In genomic region chr6:101597711-101598110, GRCh38 we compare ENCODE assay signal across 16 cellular contexts.
DNase-seq lines count a peak whose midpoint lies in the region; ATAC-seq, FAIRE-seq and TF ChIP-seq lines count a peak whose summit lies in the region.
"Had no signal": no experiment of that assay in that cellular context is flagged by ENCODE, and none has a peak within 500 bp of the region (broad histone marks: within the 10 kb centered on the region; RNA-seq: fewer than 3 reads in every experiment).

No MANE protein-coding gene starts in this region.

- no peaks in the 10 kb centered on the region for H3K4me1 ChIP-seq in small intestine (ENCODE audit: control insufficient read depth in 2 of 2, insufficient read depth in 1 of 2, low read depth in 1 of 2, low read length in 1 of 2)

- FAIRE-seq in small intestine (lab: Jason Lieb, UNC): no peak

- POLR2A ChIA-PET in AG04449 (lab: Yijun Ruan, JAX): no interaction called here

- 56 to 78% (median 66%) methylated on average over 4 of the region's 4 CpGs for WGBS in small intestine, 3 donors

- H3K4me3 Mint-ChIP-seq in HFFc6: peak overlapping the region; percentile 18; the same call in 1 of the 2 replicates
- H3K4me3 Mint-ChIP-seq: activated CD4-positive, alpha-beta memory T cell treated with anti-CD3 and anti-CD28 coated beads for 36 hours had no signal

- peak; percentile 16 for DNase-seq in AG04449 (ENCODE audit: low read depth, low spot score)
- DNase-seq in HFFc6: peak; percentile 66
- DNase-seq in astrocyte of the hippocampus (ENCODE audit: low read depth, low spot score): peak; percentile 81
- peak; percentile 16 for DNase-seq in iPS-NIHi7 (ENCODE audit: extremely low spot score)
- DNase-seq in NAMALWA (ENCODE audit: low spot score): no peak
- DNase-seq in HuH-7.5 (ENCODE audit: low spot score): no peak
- no peak for DNase-seq in small intestine
- DNase-seq: ACHN; activated CD4-positive, alpha-beta memory T cell treated with anti-CD3 and anti-CD28 coated beads for 36 hours; activated naive CD4-positive, alpha-beta T cell treated with Interleukin-2 at 50 U/mL for 16 hours; DMS79 treated with DMSO at 0.1 percent for 48 hours; NCI-H2171; stimulated activated CD8-positive, alpha-beta memory T cell treated with anti-CD3 and anti-CD28 coated beads, Interleukin-4, amount 100 ng/mL, for 48 hours had no signal

- no peaks in the 10 kb centered on the region for H3K9me3 Mint-ChIP-seq in HFFc6
- H3K9me3 Mint-ChIP-seq: activated CD4-positive, alpha-beta memory T cell treated with anti-CD3 and anti-CD28 coated beads for 36 hours had no signal

- 0 out of 2 replicates have a peak, but pooled peaks cover 4% of the 10 kb centered on the region for H3K36me3 Mint-ChIP-seq in HFFc6 (ENCODE audit: low read depth)
- H3K36me3 Mint-ChIP-seq: activated CD4-positive, alpha-beta memory T cell treated with anti-CD3 and anti-CD28 coated beads for 36 hours had no signal

- no peaks in the 10 kb centered on the region for H3K9me3 ChIP-seq in small intestine (ENCODE audit: control insufficient read depth, low read depth)
- H3K9me3 ChIP-seq: neutrophil had no signal

- H3K27me3 Mint-ChIP-seq in HFFc6 (ENCODE audit: insufficient read depth): no peaks in the 10 kb centered on the region; the same call in 1 of the 2 replicates
- H3K27me3 Mint-ChIP-seq: activated CD4-positive, alpha-beta memory T cell treated with anti-CD3 and anti-CD28 coated beads for 36 hours had no signal

- no peaks in the 10 kb centered on the region for H3K27me3 ChIP-seq in small intestine (ENCODE audit: control insufficient read depth in 2 of 2, insufficient read depth in 2 of 2, low read length in 2 of 2)
- H3K27me3 ChIP-seq: neutrophil had no signal

- H3K4me3 ChIP-seq in AG04449 (ENCODE audit: low read depth, low read length) (no peak overlapping the region), small intestine (ENCODE audit: low read depth in 1 of 2, low read length in 2 of 2) (no peak overlapping the region)

- peak overlapping the region; percentile 51 for H3K27ac Mint-ChIP-seq in HFFc6
- H3K27ac Mint-ChIP-seq: activated CD4-positive, alpha-beta memory T cell treated with anti-CD3 and anti-CD28 coated beads for 36 hours had no signal

- no peak for ATAC-seq in HG02571 (IDR thresholded peaks at IDR 0.05; ENCODE audit: unreplicated experiment)
- ATAC-seq: left lobe of liver had no signal

- no peak overlapping the region for H3K27ac ChIP-seq in small intestine (ENCODE audit: low read depth in 1 of 2, low read length in 1 of 2)
- H3K27ac ChIP-seq: neutrophil had no signal

- TF ChIP-seq CTCF in AG04449 (IDR thresholded peaks at IDR 0.05; ENCODE audit: insufficient read depth, low read length, missing control alignments): no peak
- TF ChIP-seq CTCF in HFFc6 (IDR thresholded peaks at IDR 0.05): no peak

- H3K36me3 ChIP-seq in small intestine (ENCODE audit: control insufficient read depth in 2 of 2, insufficient read depth in 2 of 2, low read length in 2 of 2): no peaks in the 10 kb centered on the region
- H3K36me3 ChIP-seq: neutrophil had no signal

- peaks cover 24% of the 10 kb centered on the region for H3K4me1 Mint-ChIP-seq in HFFc6 (ENCODE audit: low read depth)

- CTCF ChIA-PET in AG04449 (lab: Yijun Ruan, JAX): no interaction called here

Comparison
In these comparisons a context has a peak if more than half of its experiments do, and no peak if none do; other contexts are left out.
1. DNase-seq: peak in AG04449 (single experiment), HFFc6 (single experiment), astrocyte of the hippocampus (single experiment) and iPS-NIHi7 (single experiment); none in NAMALWA (single experiment), HuH-7.5 (single experiment) and small intestine (single experiment).